In genomic region chr6:81002126-81002525, GRCh38 we compare ENCODE assay signal across 20 cellular contexts.
"Had no signal": no experiment of that assay in that cellular context is flagged by ENCODE, and none has a peak within 500 bp of the region (broad histone marks: within the 10 kb centered on the region; RNA-seq: fewer than 3 reads in every experiment).

No MANE protein-coding gene starts in this region.

- H3K27me3 ChIP-seq: adrenal gland, dorsolateral prefrontal cortex, hepatocyte, stomach, vagina had no signal

- FAIRE-seq: colon, islet of Langerhans had no signal

- H3K27ac Mint-ChIP-seq: activated naive CD4-positive, alpha-beta T cell treated with anti-CD3 and anti-CD28 coated beads, Interleukin-2, amount 50 U/mL, for 24 hours; activated T-cell treated with anti-CD3 and anti-CD28 coated beads, Interleukin-2, amount 50 U/mL, for 72 hours; natural killer cell treated with Interleukin-12 subunit alpha and Interleukin-12 subunit beta and Interleukin-15 and Interleukin-18, amount 100 ng/mL, for 72 hours; stimulated activated effector memory CD8-positive, alpha-beta T cell treated with anti-CD3 and anti-CD28 coated beads, Interleukin-12 subunit alpha, Interleukin-12 subunit beta, amount 100 ng/mL, for 72 hours had no signal

- H3K4me1 ChIP-seq: adrenal gland, stomach, vagina had no signal

- H3K36me3 Mint-ChIP-seq: activated naive CD4-positive, alpha-beta T cell treated with anti-CD3 and anti-CD28 coated beads, Interleukin-2, amount 50 U/mL, for 24 hours; natural killer cell treated with Interleukin-12 subunit alpha and Interleukin-12 subunit beta and Interleukin-15 and Interleukin-18, amount 100 ng/mL, for 72 hours; stimulated activated effector memory CD8-positive, alpha-beta T cell treated with anti-CD3 and anti-CD28 coated beads, Interleukin-12 subunit alpha, Interleukin-12 subunit beta, amount 100 ng/mL, for 72 hours had no signal

- H3K9me3 ChIP-seq: adrenal gland, vagina had no signal

- H3K36me3 ChIP-seq: adrenal gland, stomach, vagina had no signal

- DNase-seq: activated CD4-positive, alpha-beta T cell treated with anti-CD3 and anti-CD28 coated beads, Interleukin-2, amount 50 U/mL, for 1 hour; activated CD4-positive, CD25-positive, alpha-beta regulatory T cell treated with anti-CD3 and anti-CD28 coated beads, Interleukin-2, amount 50 U/mL, for 72 hours; activated CD8-positive, alpha-beta memory T cell treated with anti-CD3 and anti-CD28 coated beads for 24 hours; activated CD8-positive, alpha-beta memory T cell treated with anti-CD3 and anti-CD28 coated beads, Interleukin-2, amount 50 U/mL, for 48 hours; activated gamma-delta T cell; activated T-cell treated with anti-CD3 and anti-CD28 coated beads, Interleukin-2, amount 50 U/mL, for 72 hours; adrenal gland; caudate nucleus; dorsolateral prefrontal cortex; left cardiac atrium; nucleus accumbens; stimulated activated CD4-positive, alpha-beta T cell treated with anti-CD3 and anti-CD28 coated beads, Interleukin-4, amount 100 ng/mL, for 24 hours; stomach had no signal

- H3K27ac ChIP-seq: adrenal gland, dorsolateral prefrontal cortex, hepatocyte, stomach, vagina had no signal

- H3K4me3 Mint-ChIP-seq: activated naive CD4-positive, alpha-beta T cell treated with anti-CD3 and anti-CD28 coated beads, Interleukin-2, amount 50 U/mL, for 24 hours; activated T-cell treated with anti-CD3 and anti-CD28 coated beads, Interleukin-2, amount 50 U/mL, for 72 hours; natural killer cell treated with Interleukin-12 subunit alpha and Interleukin-12 subunit beta and Interleukin-15 and Interleukin-18, amount 100 ng/mL, for 72 hours; stimulated activated effector memory CD8-positive, alpha-beta T cell treated with anti-CD3 and anti-CD28 coated beads, Interleukin-12 subunit alpha, Interleukin-12 subunit beta, amount 100 ng/mL, for 72 hours had no signal

- H3K27me3 Mint-ChIP-seq: activated naive CD4-positive, alpha-beta T cell treated with anti-CD3 and anti-CD28 coated beads, Interleukin-2, amount 50 U/mL, for 24 hours; natural killer cell treated with Interleukin-12 subunit alpha and Interleukin-12 subunit beta and Interleukin-15 and Interleukin-18, amount 100 ng/mL, for 72 hours had no signal

- H3K4me3 ChIP-seq: adrenal gland, dorsolateral prefrontal cortex, hepatocyte, stomach, vagina had no signal

- H3K4me1 Mint-ChIP-seq: activated naive CD4-positive, alpha-beta T cell treated with anti-CD3 and anti-CD28 coated beads, Interleukin-2, amount 50 U/mL, for 24 hours; stimulated activated effector memory CD8-positive, alpha-beta T cell treated with anti-CD3 and anti-CD28 coated beads, Interleukin-12 subunit alpha, Interleukin-12 subunit beta, amount 100 ng/mL, for 72 hours had no signal
